Comparison of ENCODE assay signal across 1 cellular context in the genomic region with DNA sequence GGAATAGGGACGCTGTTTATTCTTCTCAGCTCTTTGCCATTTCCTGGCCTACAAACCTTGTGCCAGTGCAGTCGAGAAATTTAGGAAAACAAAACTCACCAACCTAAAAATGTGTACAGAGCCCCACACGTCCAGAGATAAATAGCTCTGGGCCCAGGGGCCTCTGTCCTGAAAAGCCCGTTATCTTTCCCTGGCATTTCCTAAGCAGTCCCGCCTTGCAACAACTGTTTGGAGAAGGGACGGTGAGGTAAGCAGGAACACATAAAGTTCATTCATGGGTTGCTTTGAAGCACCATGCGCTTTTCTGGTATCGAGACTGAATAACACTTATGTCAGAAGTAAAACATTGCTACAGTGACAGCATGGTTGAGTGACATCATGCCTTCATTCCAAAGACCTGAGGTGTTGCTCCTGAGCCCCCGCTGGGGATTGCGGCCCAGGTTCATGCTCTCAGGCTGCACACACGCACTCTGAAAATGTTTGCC.
TF ChIP-seq lines count a peak whose summit lies in the region.

No MANE protein-coding gene starts in this region.

TF ChIP-seq in SK-N-SH, 30 proteins besides CTCF, POLR2A, EP300 and RAD21 (continued from another document):
- TF ChIP-seq JUND (IDR thresholded peaks at IDR 0.05) (no peak), FOXJ3 (CRISPR knock-in tag; IDR thresholded peaks at IDR 0.05) (no peak), TAF1 (IDR thresholded peaks at IDR 0.05; ENCODE audit: borderline replicate concordance, low read depth, low read length) (no peak), SIN3A (IDR thresholded peaks at IDR 0.05; ENCODE audit: borderline replicate concordance, low read depth, low read length) (no peak), CHD2 (IDR thresholded peaks at IDR 0.05; ENCODE audit: low read length, partially characterized antibody) (no peak), YY1 (IDR thresholded peaks at IDR 0.05; ENCODE audit: low read depth) (no peak)
- TF ChIP-seq, protein P1, sequence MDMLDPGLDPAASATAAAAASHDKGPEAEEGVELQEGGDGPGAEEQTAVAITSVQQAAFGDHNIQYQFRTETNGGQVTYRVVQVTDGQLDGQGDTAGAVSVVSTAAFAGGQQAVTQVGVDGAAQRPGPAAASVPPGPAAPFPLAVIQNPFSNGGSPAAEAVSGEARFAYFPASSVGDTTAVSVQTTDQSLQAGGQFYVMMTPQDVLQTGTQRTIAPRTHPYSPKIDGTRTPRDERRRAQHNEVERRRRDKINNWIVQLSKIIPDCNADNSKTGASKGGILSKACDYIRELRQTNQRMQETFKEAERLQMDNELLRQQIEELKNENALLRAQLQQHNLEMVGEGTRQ (IDR thresholded peaks at IDR 0.05; ENCODE audit: borderline replicate concordance, low read depth, low read length): no peak
- TF ChIP-seq, protein P2, sequence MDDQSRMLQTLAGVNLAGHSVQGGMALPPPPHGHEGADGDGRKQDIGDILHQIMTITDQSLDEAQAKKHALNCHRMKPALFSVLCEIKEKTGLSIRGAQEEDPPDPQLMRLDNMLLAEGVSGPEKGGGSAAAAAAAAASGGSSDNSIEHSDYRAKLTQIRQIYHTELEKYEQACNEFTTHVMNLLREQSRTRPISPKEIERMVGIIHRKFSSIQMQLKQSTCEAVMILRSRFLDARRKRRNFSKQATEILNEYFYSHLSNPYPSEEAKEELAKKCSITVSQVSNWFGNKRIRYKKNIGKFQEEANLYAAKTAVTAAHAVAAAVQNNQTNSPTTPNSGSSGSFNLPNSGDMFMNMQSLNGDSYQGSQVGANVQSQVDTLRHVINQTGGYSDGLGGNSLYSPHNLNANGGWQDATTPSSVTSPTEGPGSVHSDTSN (IDR thresholded peaks at IDR 0.05): no peak
- TF ChIP-seq, protein P3, sequence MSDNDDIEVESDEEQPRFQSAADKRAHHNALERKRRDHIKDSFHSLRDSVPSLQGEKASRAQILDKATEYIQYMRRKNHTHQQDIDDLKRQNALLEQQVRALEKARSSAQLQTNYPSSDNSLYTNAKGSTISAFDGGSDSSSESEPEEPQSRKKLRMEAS (IDR thresholded peaks at IDR 0.05; ENCODE audit: low read depth): no peak
